23 cellular contexts compared by ENCODE assay signal in genomic region chr20:52981051-52981450, GRCh38. TPM values are rescaled to one million over a fixed set of nuclear protein-coding genes. Genes with fewer than 3 reads are reported as not detected.
DNase-seq lines count a peak whose midpoint lies in the region; ATAC-seq, FAIRE-seq and TF ChIP-seq lines count a peak whose summit lies in the region.
"Had no signal": no experiment of that assay in that cellular context is flagged by ENCODE, and none has a peak within 500 bp of the region (broad histone marks: within the 10 kb centered on the region; RNA-seq: fewer than 3 reads in every experiment).

No MANE protein-coding gene starts in this region.

- no peak for ATAC-seq in T-cell (replicated peaks in 1 of 4)
- no peak for ATAC-seq in naive thymus-derived CD4-positive, alpha-beta T cell
- no peak for ATAC-seq in activated CD8-positive, alpha-beta memory T cell treated with anti-CD3 and anti-CD28 coated beads, Interleukin-2, amount 10 ng/mL, durations not matched to agents 7 days and 5 days
- ATAC-seq: GM23338 had no signal

- intact Hi-C loops in naive thymus-derived CD4-positive, alpha-beta T cell (cut with micrococcal nuclease): no loop called here

- peak overlapping the region; percentile 97 for H3K27ac Mint-ChIP-seq in activated naive CD4-positive, alpha-beta T cell treated with anti-CD3 and anti-CD28 coated beads, Interleukin-2, amount 50 U/mL, for 24 hours
- no peak overlapping the region for H3K27ac Mint-ChIP-seq in activated naive CD4-positive, alpha-beta T cell treated with anti-CD3 and anti-CD28 coated beads, Interleukin-2, amount 10 ng/mL, durations not matched to agents 7 days and 5 days
- H3K27ac Mint-ChIP-seq in T-cell: peak overlapping the region; percentile 12 to 94
- peak overlapping the region in 7 of 9 donors; percentile 11 to 94 (median 86) for H3K27ac Mint-ChIP-seq in naive thymus-derived CD4-positive, alpha-beta T cell
- H3K27ac Mint-ChIP-seq in activated CD8-positive, alpha-beta memory T cell treated with anti-CD3 and anti-CD28 coated beads, Interleukin-2, amount 10 ng/mL, durations not matched to agents 7 days and 5 days: no peak overlapping the region
- H3K27ac Mint-ChIP-seq: GM23338 had no signal

- H3K4me1 Mint-ChIP-seq in activated naive CD4-positive, alpha-beta T cell treated with anti-CD3 and anti-CD28 coated beads, Interleukin-2, amount 50 U/mL, for 24 hours: peaks cover 94% of the 10 kb centered on the region
- peaks cover 60% of the 10 kb centered on the region for H3K4me1 Mint-ChIP-seq in activated naive CD4-positive, alpha-beta T cell treated with anti-CD3 and anti-CD28 coated beads, Interleukin-2, amount 10 ng/mL, durations not matched to agents 7 days and 5 days
- H3K4me1 Mint-ChIP-seq in T-cell: peaks cover 19 to 82% (median 58%) of the 10 kb centered on the region in 3 donors
- peaks cover 45 to 92% (median 85%) of the 10 kb centered on the region in 7 donors for H3K4me1 Mint-ChIP-seq in naive thymus-derived CD4-positive, alpha-beta T cell
- H3K4me1 Mint-ChIP-seq in activated CD8-positive, alpha-beta memory T cell treated with anti-CD3 and anti-CD28 coated beads, Interleukin-2, amount 10 ng/mL, durations not matched to agents 7 days and 5 days: no peaks in the 10 kb centered on the region

- H3K27ac ChIP-seq in naive thymus-derived CD4-positive, alpha-beta T cell (ENCODE audit: low read depth, low read length): peak overlapping the region; percentile 97
- H3K27ac ChIP-seq: C4-2B, HL-60 had no signal

- no peaks in the 10 kb centered on the region for H3K27me3 ChIP-seq in naive thymus-derived CD4-positive, alpha-beta T cell (ENCODE audit: control insufficient read depth in 2 of 2, insufficient read depth in 2 of 2, low read length in 2 of 2)
- no peaks in the 10 kb centered on the region for H3K27me3 ChIP-seq in BE2C

- H3K27me3 Mint-ChIP-seq in activated naive CD4-positive, alpha-beta T cell treated with anti-CD3 and anti-CD28 coated beads, Interleukin-2, amount 50 U/mL, for 24 hours: no peaks in the 10 kb centered on the region
- no peaks in the 10 kb centered on the region for H3K27me3 Mint-ChIP-seq in activated naive CD4-positive, alpha-beta T cell treated with anti-CD3 and anti-CD28 coated beads, Interleukin-2, amount 10 ng/mL, durations not matched to agents 7 days and 5 days
- peaks cover 0 to 7% of the 10 kb centered on the region in 2 donors for H3K27me3 Mint-ChIP-seq in T-cell
- peaks cover 0 to 10% (median 0%) of the 10 kb centered on the region in 5 donors for H3K27me3 Mint-ChIP-seq in naive thymus-derived CD4-positive, alpha-beta T cell
- peaks cover 10% of the 10 kb centered on the region for H3K27me3 Mint-ChIP-seq in activated CD8-positive, alpha-beta memory T cell treated with anti-CD3 and anti-CD28 coated beads, Interleukin-2, amount 10 ng/mL, durations not matched to agents 7 days and 5 days

- TF ChIP-seq CTCF in BE2C (IDR thresholded peaks at IDR 0.05; ENCODE audit: low read depth, low read length): no peak

- no peaks in the 10 kb centered on the region for H3K9me3 ChIP-seq in naive thymus-derived CD4-positive, alpha-beta T cell (ENCODE audit: control insufficient read depth in 2 of 3, low read length in 3 of 3)
- H3K9me3 ChIP-seq in BE2C: no peaks in the 10 kb centered on the region

- peaks cover 26% of the 10 kb centered on the region for H3K36me3 Mint-ChIP-seq in activated naive CD4-positive, alpha-beta T cell treated with anti-CD3 and anti-CD28 coated beads, Interleukin-2, amount 50 U/mL, for 24 hours
- peaks cover 3% of the 10 kb centered on the region for H3K36me3 Mint-ChIP-seq in activated naive CD4-positive, alpha-beta T cell treated with anti-CD3 and anti-CD28 coated beads, Interleukin-2, amount 10 ng/mL, durations not matched to agents 7 days and 5 days
- peaks cover 4% of the 10 kb centered on the region for H3K36me3 Mint-ChIP-seq in T-cell
- peaks cover 0 to 15% (median 6%) of the 10 kb centered on the region in 5 donors for H3K36me3 Mint-ChIP-seq in naive thymus-derived CD4-positive, alpha-beta T cell
- H3K36me3 Mint-ChIP-seq in activated CD8-positive, alpha-beta memory T cell treated with anti-CD3 and anti-CD28 coated beads, Interleukin-2, amount 10 ng/mL, durations not matched to agents 7 days and 5 days: no peaks in the 10 kb centered on the region

- CTCF ChIA-PET in activated naive CD4-positive, alpha-beta T cell treated with anti-CD3 and anti-CD28 coated beads, Interleukin-2, amount 10 ng/mL, durations not matched to agents 7 days and 5 days (lab: Charles Lee): interaction anchor here (1.7 kb wide), 1 partner anchor 19 kb away, joined by 6 read pairs; no protein-coding TSS in a partner anchor
- CTCF ChIA-PET in T-cell (lab: Charles Lee): no interaction called here
- CTCF ChIA-PET in naive thymus-derived CD4-positive, alpha-beta T cell (lab: Charles Lee): no interaction called here
- CTCF ChIA-PET in activated CD8-positive, alpha-beta memory T cell treated with anti-CD3 and anti-CD28 coated beads, Interleukin-2, amount 10 ng/mL, durations not matched to agents 7 days and 5 days (lab: Charles Lee): no interaction called here

- FAIRE-seq in HTR-8/SVneo (lab: Jason Lieb, UNC): peak; percentile 13
- FAIRE-seq: A204.1, GM12892, GM18507, H54 had no signal

- H3K4me1 ChIP-seq in naive thymus-derived CD4-positive, alpha-beta T cell (ENCODE audit: control insufficient read depth in 2 of 2, insufficient read depth in 2 of 2, low read length in 2 of 2): peaks cover 0 to 45% of the 10 kb centered on the region in 2 donors
- peaks cover 23% of the 10 kb centered on the region for H3K4me1 ChIP-seq in BE2C

- POLR2A ChIA-PET in T-cell (lab: Charles Lee): no interaction called here
- POLR2A ChIA-PET in naive thymus-derived CD4-positive, alpha-beta T cell (lab: Charles Lee): interaction anchor here (0.7 to 12.7 kb wide), 2 partner anchors 17 to 23 kb away, joined by 3 to 299 read pairs; no protein-coding TSS in a partner anchor

- H3K36me3 ChIP-seq in naive thymus-derived CD4-positive, alpha-beta T cell (ENCODE audit: control insufficient read depth in 2 of 3, insufficient read depth in 3 of 3, low read length in 3 of 3): no peaks in the 10 kb centered on the region
- H3K36me3 ChIP-seq in BE2C: no peaks in the 10 kb centered on the region

- no peaks in the 10 kb centered on the region for H3K9me3 Mint-ChIP-seq in activated naive CD4-positive, alpha-beta T cell treated with anti-CD3 and anti-CD28 coated beads, Interleukin-2, amount 50 U/mL, for 24 hours
- H3K9me3 Mint-ChIP-seq in activated naive CD4-positive, alpha-beta T cell treated with anti-CD3 and anti-CD28 coated beads, Interleukin-2, amount 10 ng/mL, durations not matched to agents 7 days and 5 days: no peaks in the 10 kb centered on the region
- H3K9me3 Mint-ChIP-seq in T-cell: no peaks in the 10 kb centered on the region
- peaks cover 0 to 4% (median 0%) of the 10 kb centered on the region in 11 donors for H3K9me3 Mint-ChIP-seq in naive thymus-derived CD4-positive, alpha-beta T cell
- no peaks in the 10 kb centered on the region for H3K9me3 Mint-ChIP-seq in activated CD8-positive, alpha-beta memory T cell treated with anti-CD3 and anti-CD28 coated beads, Interleukin-2, amount 10 ng/mL, durations not matched to agents 7 days and 5 days (ENCODE audit: low read depth)
- H3K9me3 Mint-ChIP-seq: GM23338 had no signal

- no peak overlapping the region for H3K4me3 ChIP-seq in naive thymus-derived CD4-positive, alpha-beta T cell (ENCODE audit: low read length)
- H3K4me3 ChIP-seq in BE2C (ENCODE audit: low read depth, low read length): no peak overlapping the region
- H3K4me3 ChIP-seq: GM23338 had no signal

- peak overlapping the region; percentile 83 for H3K4me3 Mint-ChIP-seq in activated naive CD4-positive, alpha-beta T cell treated with anti-CD3 and anti-CD28 coated beads, Interleukin-2, amount 50 U/mL, for 24 hours
- no peak overlapping the region for H3K4me3 Mint-ChIP-seq in activated naive CD4-positive, alpha-beta T cell treated with anti-CD3 and anti-CD28 coated beads, Interleukin-2, amount 10 ng/mL, durations not matched to agents 7 days and 5 days
- no peak overlapping the region for H3K4me3 Mint-ChIP-seq in T-cell
- H3K4me3 Mint-ChIP-seq in naive thymus-derived CD4-positive, alpha-beta T cell: peak overlapping the region in 3 of 10 donors; percentile 25 to 86 (median 73)
- no peak overlapping the region for H3K4me3 Mint-ChIP-seq in activated CD8-positive, alpha-beta memory T cell treated with anti-CD3 and anti-CD28 coated beads, Interleukin-2, amount 10 ng/mL, durations not matched to agents 7 days and 5 days
- H3K4me3 Mint-ChIP-seq: GM23338 had no signal

- no peak for DNase-seq in activated naive CD4-positive, alpha-beta T cell treated with anti-CD3 and anti-CD28 coated beads, Interleukin-2, amount 10 ng/mL, durations not matched to agents 7 days and 5 days
- DNase-seq in HTR-8/SVneo (ENCODE audit: insufficient read length, low spot score) (no peak), T-cell (no peak), BE2C (no peak)
- DNase-seq in naive thymus-derived CD4-positive, alpha-beta T cell: no peak
- no peak for DNase-seq in activated CD8-positive, alpha-beta memory T cell treated with anti-CD3 and anti-CD28 coated beads, Interleukin-2, amount 10 ng/mL, durations not matched to agents 7 days and 5 days
- DNase-seq: ACHN; CD4-positive, alpha-beta memory T cell; DMS153; DMS79; GDM1; HCEC 1CT; IMR-90 had no signal

RNA-seq across cellular contexts. Expression of gene TSHZ2, which starts 8.9 kb away (rescaled TPM):
- total RNA-seq in T-cell: 10 to 100 TPM; 20.2 to 42.9 (median 25.8) TPM
- 10 to 100 TPM; 21.0 to 84.5 (median 59.2) TPM for total RNA-seq in naive thymus-derived CD4-positive, alpha-beta T cell
- polyA plus RNA-seq in naive thymus-derived CD4-positive, alpha-beta T cell: 1 to 10 TPM; 6.0 to 7.7 TPM
- total RNA-seq in activated CD8-positive, alpha-beta memory T cell treated with anti-CD3 and anti-CD28 coated beads, Interleukin-2, amount 10 ng/mL, durations not matched to agents 7 days and 5 days: 1 to 10 TPM in 1 of 2 experiments, under 1 TPM in 1; 0.18 to 1.9 TPM
- polyA plus RNA-seq in BE2C (2012; ENCODE audit: insufficient read depth, insufficient read length, low read depth): 12.7 TPM
- total RNA-seq: HT1080 had no signal
- polyA plus RNA-seq: BJ had no signal

Comparison
In these comparisons a context has a peak if more than half of its experiments do, and no peak if none do; other contexts are left out.
1. H3K27ac Mint-ChIP-seq: peak in activated naive CD4-positive, alpha-beta T cell treated with anti-CD3 and anti-CD28 coated beads, Interleukin-2, amount 50 U/mL, for 24 hours (single experiment), T-cell (2 of 2) and naive thymus-derived CD4-positive, alpha-beta T cell (7 of 9); none in activated naive CD4-positive, alpha-beta T cell treated with anti-CD3 and anti-CD28 coated beads, Interleukin-2, amount 10 ng/mL, durations not matched to agents 7 days and 5 days (single experiment) and activated CD8-positive, alpha-beta memory T cell treated with anti-CD3 and anti-CD28 coated beads, Interleukin-2, amount 10 ng/mL, durations not matched to agents 7 days and 5 days (single experiment).
2. RNA of gene TSHZ2, which starts 8.9 kb away (total RNA-seq): 21.0 to 84.5 TPM in naive thymus-derived CD4-positive, alpha-beta T cell and 20.2 to 42.9 TPM in T-cell; 0.18 to 1.9 TPM in activated CD8-positive, alpha-beta memory T cell treated with anti-CD3 and anti-CD28 coated beads, Interleukin-2, amount 10 ng/mL, durations not matched to agents 7 days and 5 days; every median in the first group is over 4 times any median in the second.